Comparison of ENCODE assay signal across 1 cellular context in the genomic region with DNA sequence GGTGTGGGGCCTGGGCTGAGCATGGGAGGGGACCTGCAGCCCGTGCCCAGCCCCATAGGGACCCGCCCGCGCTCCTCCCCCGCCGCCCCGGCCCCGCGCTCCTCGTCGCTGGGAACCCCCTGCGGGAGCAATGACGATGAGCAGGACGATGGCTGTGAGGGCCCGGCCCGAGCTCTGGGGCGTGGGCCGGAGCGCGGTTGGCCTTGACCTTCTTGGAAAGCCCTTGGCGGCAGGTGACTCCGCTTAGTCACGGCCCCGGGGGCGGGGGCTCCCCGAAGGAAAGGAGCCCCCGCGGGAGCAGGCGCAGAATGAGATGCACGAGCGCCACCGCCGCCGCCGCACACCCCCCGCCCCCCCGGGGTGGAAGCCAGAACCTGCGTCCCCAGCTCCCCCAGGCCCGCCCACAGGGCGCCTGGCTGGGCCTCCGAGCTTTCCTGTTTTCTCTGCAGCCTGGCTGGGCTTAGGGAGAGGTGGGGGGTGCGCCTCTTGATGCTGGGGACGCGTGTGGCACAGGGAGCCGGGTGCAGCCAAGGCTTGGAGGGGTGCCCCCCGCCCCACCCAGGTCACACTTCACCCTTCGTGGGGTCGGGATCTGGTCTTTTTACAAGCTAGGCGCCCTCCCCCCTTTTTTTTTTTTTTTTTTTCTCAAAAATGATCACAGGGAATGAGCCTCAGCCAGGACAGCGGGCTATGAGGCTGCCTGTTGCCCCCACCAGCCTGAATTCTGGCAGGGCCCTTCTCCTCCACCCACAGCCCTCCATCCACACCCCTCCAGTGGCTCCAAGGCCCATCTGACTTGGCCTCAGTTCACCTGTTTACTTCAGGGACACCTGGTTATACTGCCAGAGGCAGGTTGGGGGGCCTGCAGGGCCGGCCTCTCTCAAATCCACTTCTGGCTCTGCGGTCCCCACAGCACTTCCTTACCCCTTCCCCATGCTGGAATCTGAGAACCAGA.
TF ChIP-seq lines count a peak whose summit lies in the region.

No MANE protein-coding gene starts in this region.

TF ChIP-seq in K562, 482 proteins besides CTCF, POLR2A, EP300 and RAD21 (continued from another document and continues in another):
- TF ChIP-seq EZH2 (IDR thresholded peaks at IDR 0.05; ENCODE audit: borderline replicate concordance, low read depth, low read length) (no peak), ZNF41 (CRISPR knock-in tag; conservative IDR thresholded peaks at IDR 0.05) (no peak), CEBPG (CRISPR knock-in tag; IDR thresholded peaks at IDR 0.05) (no peak), CEBPG (tag; conservative IDR thresholded peaks at IDR 0.05 in 1 of 2, IDR thresholded peaks at IDR 0.05 in 1 of 2) (no peak), SRSF9 (IDR thresholded peaks at IDR 0.05; ENCODE audit: borderline replicate concordance, low read depth, low read length) (no peak), FOXJ2 (tag; IDR thresholded peaks at IDR 0.05) (no peak), ETV1 (tag; conservative IDR thresholded peaks at IDR 0.05; ENCODE audit: low read depth) (no peak), ZNF77 (CRISPR knock-in tag; IDR thresholded peaks at IDR 0.05) (no peak), KAT2B (IDR thresholded peaks at IDR 0.05; ENCODE audit: low read depth, low read length) (no peak), ILF3 (IDR thresholded peaks at IDR 0.05; ENCODE audit: borderline replicate concordance) (no peak), STAT5B (CRISPR knock-in tag; IDR thresholded peaks at IDR 0.05) (no peak), CHD1 (IDR thresholded peaks at IDR 0.05; ENCODE audit: low read length) (no peak), CTBP1 (IDR thresholded peaks at IDR 0.05; ENCODE audit: borderline replicate concordance) (peak; percentile 58; the same call in 1 of the 2 replicates), SIRT6 (IDR thresholded peaks at IDR 0.05; ENCODE audit: low read depth, low read length) (no peak), DDX20 (tag; IDR thresholded peaks at IDR 0.05; ENCODE audit: low read depth) (no peak), FOXJ3 (CRISPR knock-in tag; IDR thresholded peaks at IDR 0.05) (no peak), ZBTB8A (IDR thresholded peaks at IDR 0.05; ENCODE audit: partially characterized antibody) (no peak), ZNF408 (CRISPR knock-in tag; IDR thresholded peaks at IDR 0.05; ENCODE audit: low read depth) (no peak), PHB2 (IDR thresholded peaks at IDR 0.05; ENCODE audit: low read depth) (no peak), TEAD4 (IDR thresholded peaks at IDR 0.05; ENCODE audit: low read length) (no peak), TEAD4 (CRISPR knock-in tag; IDR thresholded peaks at IDR 0.05; ENCODE audit: borderline replicate concordance) (no peak), KLF13 (tag; IDR thresholded peaks at IDR 0.05; ENCODE audit: borderline replicate concordance, low read depth) (no peak), ZC3H4 (CRISPR knock-in tag; IDR thresholded peaks at IDR 0.05; ENCODE audit: borderline replicate concordance) (no peak), NBN (IDR thresholded peaks at IDR 0.05; ENCODE audit: low read depth) (no peak), BRCA1 (IDR thresholded peaks at IDR 0.05) (no peak), BRCA1 (CRISPR knock-in tag; IDR thresholded peaks at IDR 0.05) (no peak), ZBTB7A (IDR thresholded peaks at IDR 0.05; ENCODE audit: borderline replicate concordance, control insufficient read depth, low read depth, low read length) (peak; percentile 96), MAZ (CRISPR knock-in tag; conservative IDR thresholded peaks at IDR 0.05 in 1 of 2, IDR thresholded peaks at IDR 0.05 in 1 of 2) (peak; percentile 84 to 89), KDM5B (IDR thresholded peaks at IDR 0.05; ENCODE audit: insufficient replicate concordance, low read depth, low read length) (no peak), ZNF347 (CRISPR knock-in tag; IDR thresholded peaks at IDR 0.05; ENCODE audit: low read depth) (no peak), ZNF695 (CRISPR knock-in tag; IDR thresholded peaks at IDR 0.05) (no peak), OTX1 (CRISPR knock-in tag; IDR thresholded peaks at IDR 0.05) (no peak)
- TF ChIP-seq, protein P1, sequence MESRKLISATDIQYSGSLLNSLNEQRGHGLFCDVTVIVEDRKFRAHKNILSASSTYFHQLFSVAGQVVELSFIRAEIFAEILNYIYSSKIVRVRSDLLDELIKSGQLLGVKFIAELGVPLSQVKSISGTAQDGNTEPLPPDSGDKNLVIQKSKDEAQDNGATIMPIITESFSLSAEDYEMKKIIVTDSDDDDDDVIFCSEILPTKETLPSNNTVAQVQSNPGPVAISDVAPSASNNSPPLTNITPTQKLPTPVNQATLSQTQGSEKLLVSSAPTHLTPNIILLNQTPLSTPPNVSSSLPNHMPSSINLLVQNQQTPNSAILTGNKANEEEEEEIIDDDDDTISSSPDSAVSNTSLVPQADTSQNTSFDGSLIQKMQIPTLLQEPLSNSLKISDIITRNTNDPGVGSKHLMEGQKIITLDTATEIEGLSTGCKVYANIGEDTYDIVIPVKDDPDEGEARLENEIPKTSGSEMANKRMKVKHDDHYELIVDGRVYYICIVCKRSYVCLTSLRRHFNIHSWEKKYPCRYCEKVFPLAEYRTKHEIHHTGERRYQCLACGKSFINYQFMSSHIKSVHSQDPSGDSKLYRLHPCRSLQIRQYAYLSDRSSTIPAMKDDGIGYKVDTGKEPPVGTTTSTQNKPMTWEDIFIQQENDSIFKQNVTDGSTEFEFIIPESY (CRISPR knock-in tag; IDR thresholded peaks at IDR 0.05): no peak
- TF ChIP-seq, protein P2, sequence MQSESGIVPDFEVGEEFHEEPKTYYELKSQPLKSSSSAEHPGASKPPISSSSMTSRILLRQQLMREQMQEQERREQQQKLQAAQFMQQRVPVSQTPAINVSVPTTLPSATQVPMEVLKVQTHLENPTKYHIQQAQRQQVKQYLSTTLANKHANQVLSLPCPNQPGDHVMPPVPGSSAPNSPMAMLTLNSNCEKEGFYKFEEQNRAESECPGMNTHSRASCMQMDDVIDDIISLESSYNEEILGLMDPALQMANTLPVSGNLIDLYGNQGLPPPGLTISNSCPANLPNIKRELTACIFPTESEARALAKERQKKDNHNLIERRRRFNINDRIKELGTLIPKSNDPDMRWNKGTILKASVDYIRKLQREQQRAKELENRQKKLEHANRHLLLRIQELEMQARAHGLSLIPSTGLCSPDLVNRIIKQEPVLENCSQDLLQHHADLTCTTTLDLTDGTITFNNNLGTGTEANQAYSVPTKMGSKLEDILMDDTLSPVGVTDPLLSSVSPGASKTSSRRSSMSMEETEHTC (IDR thresholded peaks at IDR 0.05): peak; percentile 70
- TF ChIP-seq, protein P3, sequence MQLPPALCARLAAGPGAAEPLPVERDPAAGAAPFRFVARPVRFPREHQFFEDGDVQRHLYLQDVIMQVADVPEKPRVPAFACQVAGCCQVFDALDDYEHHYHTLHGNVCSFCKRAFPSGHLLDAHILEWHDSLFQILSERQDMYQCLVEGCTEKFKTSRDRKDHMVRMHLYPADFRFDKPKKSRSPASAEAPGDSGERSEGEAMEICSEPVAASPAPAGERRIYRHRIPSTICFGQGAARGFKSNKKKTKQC (CRISPR knock-in tag; IDR thresholded peaks at IDR 0.05): no peak
- TF ChIP-seq, protein P4, sequence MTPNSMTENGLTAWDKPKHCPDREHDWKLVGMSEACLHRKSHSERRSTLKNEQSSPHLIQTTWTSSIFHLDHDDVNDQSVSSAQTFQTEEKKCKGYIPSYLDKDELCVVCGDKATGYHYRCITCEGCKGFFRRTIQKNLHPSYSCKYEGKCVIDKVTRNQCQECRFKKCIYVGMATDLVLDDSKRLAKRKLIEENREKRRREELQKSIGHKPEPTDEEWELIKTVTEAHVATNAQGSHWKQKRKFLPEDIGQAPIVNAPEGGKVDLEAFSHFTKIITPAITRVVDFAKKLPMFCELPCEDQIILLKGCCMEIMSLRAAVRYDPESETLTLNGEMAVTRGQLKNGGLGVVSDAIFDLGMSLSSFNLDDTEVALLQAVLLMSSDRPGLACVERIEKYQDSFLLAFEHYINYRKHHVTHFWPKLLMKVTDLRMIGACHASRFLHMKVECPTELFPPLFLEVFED (CRISPR knock-in tag; conservative IDR thresholded peaks at IDR 0.05): no peak
- TF ChIP-seq, protein P5, sequence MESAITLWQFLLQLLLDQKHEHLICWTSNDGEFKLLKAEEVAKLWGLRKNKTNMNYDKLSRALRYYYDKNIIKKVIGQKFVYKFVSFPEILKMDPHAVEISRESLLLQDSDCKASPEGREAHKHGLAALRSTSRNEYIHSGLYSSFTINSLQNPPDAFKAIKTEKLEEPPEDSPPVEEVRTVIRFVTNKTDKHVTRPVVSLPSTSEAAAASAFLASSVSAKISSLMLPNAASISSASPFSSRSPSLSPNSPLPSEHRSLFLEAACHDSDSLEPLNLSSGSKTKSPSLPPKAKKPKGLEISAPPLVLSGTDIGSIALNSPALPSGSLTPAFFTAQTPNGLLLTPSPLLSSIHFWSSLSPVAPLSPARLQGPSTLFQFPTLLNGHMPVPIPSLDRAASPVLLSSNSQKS (CRISPR knock-in tag; IDR thresholded peaks at IDR 0.05): no peak
- TF ChIP-seq, protein P6, sequence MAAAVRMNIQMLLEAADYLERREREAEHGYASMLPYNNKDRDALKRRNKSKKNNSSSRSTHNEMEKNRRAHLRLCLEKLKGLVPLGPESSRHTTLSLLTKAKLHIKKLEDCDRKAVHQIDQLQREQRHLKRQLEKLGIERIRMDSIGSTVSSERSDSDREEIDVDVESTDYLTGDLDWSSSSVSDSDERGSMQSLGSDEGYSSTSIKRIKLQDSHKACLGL (CRISPR knock-in tag; IDR thresholded peaks at IDR 0.05; ENCODE audit: borderline replicate concordance, poor library complexity, severe bottlenecking): no peak
- TF ChIP-seq, protein P7, sequence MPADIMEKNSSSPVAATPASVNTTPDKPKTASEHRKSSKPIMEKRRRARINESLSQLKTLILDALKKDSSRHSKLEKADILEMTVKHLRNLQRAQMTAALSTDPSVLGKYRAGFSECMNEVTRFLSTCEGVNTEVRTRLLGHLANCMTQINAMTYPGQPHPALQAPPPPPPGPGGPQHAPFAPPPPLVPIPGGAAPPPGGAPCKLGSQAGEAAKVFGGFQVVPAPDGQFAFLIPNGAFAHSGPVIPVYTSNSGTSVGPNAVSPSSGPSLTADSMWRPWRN (IDR thresholded peaks at IDR 0.05; ENCODE audit: low read depth): peak; percentile 82
- TF ChIP-seq, protein P8, sequence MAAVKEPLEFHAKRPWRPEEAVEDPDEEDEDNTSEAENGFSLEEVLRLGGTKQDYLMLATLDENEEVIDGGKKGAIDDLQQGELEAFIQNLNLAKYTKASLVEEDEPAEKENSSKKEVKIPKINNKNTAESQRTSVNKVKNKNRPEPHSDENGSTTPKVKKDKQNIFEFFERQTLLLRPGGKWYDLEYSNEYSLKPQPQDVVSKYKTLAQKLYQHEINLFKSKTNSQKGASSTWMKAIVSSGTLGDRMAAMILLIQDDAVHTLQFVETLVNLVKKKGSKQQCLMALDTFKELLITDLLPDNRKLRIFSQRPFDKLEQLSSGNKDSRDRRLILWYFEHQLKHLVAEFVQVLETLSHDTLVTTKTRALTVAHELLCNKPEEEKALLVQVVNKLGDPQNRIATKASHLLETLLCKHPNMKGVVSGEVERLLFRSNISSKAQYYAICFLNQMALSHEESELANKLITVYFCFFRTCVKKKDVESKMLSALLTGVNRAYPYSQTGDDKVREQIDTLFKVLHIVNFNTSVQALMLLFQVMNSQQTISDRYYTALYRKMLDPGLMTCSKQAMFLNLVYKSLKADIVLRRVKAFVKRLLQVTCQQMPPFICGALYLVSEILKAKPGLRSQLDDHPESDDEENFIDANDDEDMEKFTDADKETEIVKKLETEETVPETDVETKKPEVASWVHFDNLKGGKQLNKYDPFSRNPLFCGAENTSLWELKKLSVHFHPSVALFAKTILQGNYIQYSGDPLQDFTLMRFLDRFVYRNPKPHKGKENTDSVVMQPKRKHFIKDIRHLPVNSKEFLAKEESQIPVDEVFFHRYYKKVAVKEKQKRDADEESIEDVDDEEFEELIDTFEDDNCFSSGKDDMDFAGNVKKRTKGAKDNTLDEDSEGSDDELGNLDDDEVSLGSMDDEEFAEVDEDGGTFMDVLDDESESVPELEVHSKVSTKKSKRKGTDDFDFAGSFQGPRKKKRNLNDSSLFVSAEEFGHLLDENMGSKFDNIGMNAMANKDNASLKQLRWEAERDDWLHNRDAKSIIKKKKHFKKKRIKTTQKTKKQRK (IDR thresholded peaks at IDR 0.05; ENCODE audit: borderline replicate concordance, low read depth, low read length): no peak
- TF ChIP-seq, protein P9, sequence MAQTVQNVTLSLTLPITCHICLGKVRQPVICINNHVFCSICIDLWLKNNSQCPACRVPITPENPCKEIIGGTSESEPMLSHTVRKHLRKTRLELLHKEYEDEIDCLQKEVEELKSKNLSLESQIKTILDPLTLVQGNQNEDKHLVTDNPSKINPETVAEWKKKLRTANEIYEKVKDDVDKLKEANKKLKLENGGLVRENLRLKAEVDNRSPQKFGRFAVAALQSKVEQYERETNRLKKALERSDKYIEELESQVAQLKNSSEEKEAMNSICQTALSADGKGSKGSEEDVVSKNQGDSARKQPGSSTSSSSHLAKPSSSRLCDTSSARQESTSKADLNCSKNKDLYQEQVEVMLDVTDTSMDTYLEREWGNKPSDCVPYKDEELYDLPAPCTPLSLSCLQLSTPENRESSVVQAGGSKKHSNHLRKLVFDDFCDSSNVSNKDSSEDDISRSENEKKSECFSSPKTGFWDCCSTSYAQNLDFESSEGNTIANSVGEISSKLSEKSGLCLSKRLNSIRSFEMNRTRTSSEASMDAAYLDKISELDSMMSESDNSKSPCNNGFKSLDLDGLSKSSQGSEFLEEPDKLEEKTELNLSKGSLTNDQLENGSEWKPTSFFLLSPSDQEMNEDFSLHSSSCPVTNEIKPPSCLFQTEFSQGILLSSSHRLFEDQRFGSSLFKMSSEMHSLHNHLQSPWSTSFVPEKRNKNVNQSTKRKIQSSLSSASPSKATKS (CRISPR knock-in tag; IDR thresholded peaks at IDR 0.05): no peak
- TF ChIP-seq, protein P10, sequence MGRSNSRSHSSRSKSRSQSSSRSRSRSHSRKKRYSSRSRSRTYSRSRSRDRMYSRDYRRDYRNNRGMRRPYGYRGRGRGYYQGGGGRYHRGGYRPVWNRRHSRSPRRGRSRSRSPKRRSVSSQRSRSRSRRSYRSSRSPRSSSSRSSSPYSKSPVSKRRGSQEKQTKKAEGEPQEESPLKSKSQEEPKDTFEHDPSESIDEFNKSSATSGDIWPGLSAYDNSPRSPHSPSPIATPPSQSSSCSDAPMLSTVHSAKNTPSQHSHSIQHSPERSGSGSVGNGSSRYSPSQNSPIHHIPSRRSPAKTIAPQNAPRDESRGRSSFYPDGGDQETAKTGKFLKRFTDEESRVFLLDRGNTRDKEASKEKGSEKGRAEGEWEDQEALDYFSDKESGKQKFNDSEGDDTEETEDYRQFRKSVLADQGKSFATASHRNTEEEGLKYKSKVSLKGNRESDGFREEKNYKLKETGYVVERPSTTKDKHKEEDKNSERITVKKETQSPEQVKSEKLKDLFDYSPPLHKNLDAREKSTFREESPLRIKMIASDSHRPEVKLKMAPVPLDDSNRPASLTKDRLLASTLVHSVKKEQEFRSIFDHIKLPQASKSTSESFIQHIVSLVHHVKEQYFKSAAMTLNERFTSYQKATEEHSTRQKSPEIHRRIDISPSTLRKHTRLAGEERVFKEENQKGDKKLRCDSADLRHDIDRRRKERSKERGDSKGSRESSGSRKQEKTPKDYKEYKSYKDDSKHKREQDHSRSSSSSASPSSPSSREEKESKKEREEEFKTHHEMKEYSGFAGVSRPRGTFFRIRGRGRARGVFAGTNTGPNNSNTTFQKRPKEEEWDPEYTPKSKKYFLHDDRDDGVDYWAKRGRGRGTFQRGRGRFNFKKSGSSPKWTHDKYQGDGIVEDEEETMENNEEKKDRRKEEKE (IDR thresholded peaks at IDR 0.05; ENCODE audit: borderline replicate concordance in 1 of 2, control insufficient read depth in 1 of 2, low read depth in 2 of 2, low read length in 1 of 2): no peak
